Comparison of ENCODE assay signal across 21 cellular contexts in the genomic region with DNA sequence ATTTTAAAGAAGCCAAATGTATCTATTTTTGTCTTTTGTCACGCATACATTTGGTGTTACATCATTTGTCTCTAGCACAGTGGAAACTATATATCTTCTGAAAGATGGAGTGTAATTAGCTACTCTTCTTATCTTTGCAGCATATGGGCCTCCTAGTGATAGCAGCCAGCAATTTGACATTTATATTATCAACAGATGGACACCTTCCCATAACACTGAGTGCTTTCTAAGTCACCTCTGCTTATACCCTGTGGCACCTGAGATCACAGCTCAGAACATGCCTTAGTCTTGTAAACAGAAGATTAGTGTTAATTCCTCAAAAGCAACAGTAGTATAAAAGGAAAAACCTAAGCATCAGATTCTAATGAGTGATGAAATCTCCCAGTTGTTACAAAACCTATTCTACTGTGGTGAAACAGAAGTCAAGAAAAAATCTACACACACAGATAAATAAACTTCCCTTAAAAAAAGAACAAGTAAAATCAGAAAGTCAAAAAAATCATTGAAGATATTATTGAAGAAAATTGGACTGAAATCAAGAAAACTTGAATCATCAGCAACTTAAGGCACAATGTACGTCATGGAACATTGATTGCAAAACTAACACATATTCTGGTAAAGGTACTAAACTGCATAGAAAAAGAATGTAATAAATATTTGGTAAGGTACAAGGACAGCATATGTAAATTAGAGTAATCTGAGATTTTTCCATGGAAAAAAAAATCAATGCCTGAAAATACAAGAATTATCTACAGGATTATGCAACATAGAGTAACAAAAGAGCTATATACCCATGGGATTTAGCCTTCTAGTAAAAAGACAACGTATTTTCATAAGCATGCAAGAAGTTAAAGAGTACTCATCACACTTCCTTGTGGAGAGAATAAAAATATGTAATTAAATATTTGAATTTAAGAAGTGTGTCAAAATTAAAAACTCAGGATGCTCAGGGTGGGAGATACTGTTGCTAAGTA.
DNase-seq lines count a peak whose midpoint lies in the region; TF ChIP-seq lines count a peak whose summit lies in the region.
"Had no signal": no experiment of that assay in that cellular context is flagged by ENCODE, and none has a peak within 500 bp of the region (broad histone marks: within the 10 kb centered on the region; RNA-seq: fewer than 3 reads in every experiment).

No MANE protein-coding gene starts in this region.

- H2BK15ac ChIP-seq in H9 (ENCODE audit: low read depth, low read length) = no peak overlapping the region

- no peak overlapping the region for H3K18ac ChIP-seq in H9 (ENCODE audit: insufficient read length, low read depth, low read length)

- no peak overlapping the region for H3K56ac ChIP-seq in H9 (ENCODE audit: insufficient read length, low read depth, low read length)

- no peak overlapping the region for H4K91ac ChIP-seq in H9 (ENCODE audit: insufficient read length, low read depth, low read length)

- DNase-seq in NCI-H146 (lab: John Stamatoyannopoulos, UW) = peak; percentile 56
- DNase-seq in SKM-1 (lab: John Stamatoyannopoulos, UW; ENCODE audit: unreplicated experiment) = peak; percentile 7
- DNase-seq in fibroblast of gingiva (ENCODE audit: low read depth) = peak; percentile 93
- DNase-seq in renal cortical epithelial cell (ENCODE audit: low read depth) = peak; percentile 23
- no peak for DNase-seq in HCEC 1CT
- DNase-seq in H9 = no peak
- DNase-seq in pons (ENCODE audit: low spot score) = no peak
- DNase-seq: activated CD4-positive, alpha-beta memory T cell treated with anti-CD3 and anti-CD28 coated beads for 36 hours; activated T-cell treated with anti-CD3 and anti-CD28 coated beads, Interleukin-2, amount 50 U/mL, for 24 hours; GF-D8; heart left ventricle; HFFc6; immature natural killer cell; KG1; lower lobe of right lung; naive B cell; small intestine had no signal

- H4K8ac ChIP-seq in H9 (replicated peaks; ENCODE audit: insufficient read length, low read depth, low read length) = no peak overlapping the region

- no peaks in the 10 kb centered on the region for H3K4me1 ChIP-seq in H9 (ENCODE audit: insufficient read depth, low read length)
- H3K4me1 ChIP-seq: BLaER1 treated with 17β-estradiol and CSF1 and Interleukin-3, amounts not matched to agents 10 nM and 100 nM; heart left ventricle; lower lobe of right lung had no signal

- no peak overlapping the region for H3T11ph ChIP-seq in H9 (ENCODE audit: low read length)

- no peak for TF ChIP-seq CTCF in H9 (conservative IDR thresholded peaks at IDR 0.05)

- no CpG with 5 or more reads among the region's 3 CpGs for WGBS in H9 (ENCODE audit: extremely low coverage, insufficient read length, low lambda C conversion rate)

- H2BK20ac ChIP-seq in H9 (ENCODE audit: low read depth, low read length, poor library complexity, severe bottlenecking) = no peak overlapping the region

- no peak overlapping the region for H3K9ac ChIP-seq in H9 (ENCODE audit: extremely low read depth, insufficient read length, low read length)
- H3K9ac ChIP-seq: BLaER1 treated with 17β-estradiol and CSF1 and Interleukin-3, amounts not matched to agents 10 nM and 100 nM had no signal

- H4K5ac ChIP-seq in H9 (ENCODE audit: insufficient read length, low read depth, low read length) = no peak overlapping the region

- no peak overlapping the region for H3K27ac ChIP-seq in H9 (ENCODE audit: insufficient read length, low read depth, low read length)
- H3K27ac ChIP-seq: BLaER1 treated with 17β-estradiol and CSF1 and Interleukin-3, amounts not matched to agents 10 nM and 100 nM; heart left ventricle; lower lobe of right lung; VCaP had no signal

- no peak overlapping the region for H2BK5ac ChIP-seq in H9 (ENCODE audit: insufficient read length, low read length)

- no peaks in the 10 kb centered on the region for H3K9me3 ChIP-seq in H9 (ENCODE audit: control insufficient read depth, low read depth, low read length)
- H3K9me3 ChIP-seq: BLaER1 treated with 17β-estradiol and CSF1 and Interleukin-3, amounts not matched to agents 10 nM and 100 nM; lower lobe of right lung had no signal

- no peaks in the 10 kb centered on the region for H4K20me1 ChIP-seq in H9 (ENCODE audit: control insufficient read depth, insufficient read depth, insufficient read length)
- H4K20me1 ChIP-seq: BLaER1 treated with 17β-estradiol and CSF1 and Interleukin-3, amounts not matched to agents 10 nM and 100 nM had no signal

- H3K9me3 Mint-ChIP-seq in H9 = peaks cover 2 to 3% of the 10 kb centered on the region in 2 experiments; a peak in 2 of 5 replicates
- H3K9me3 Mint-ChIP-seq: activated CD4-positive, alpha-beta memory T cell treated with anti-CD3 and anti-CD28 coated beads for 36 hours; activated T-cell treated with anti-CD3 and anti-CD28 coated beads, Interleukin-2, amount 50 U/mL, for 24 hours; dendritic cell treated with granulocyte-macrophage colony-stimulating factor and Interleukin-4, amounts not matched to agents 40 ng/mL and 50 ng/mL, for 4 days; HFFc6 had no signal

- H3K79me2 ChIP-seq in H9 (ENCODE audit: insufficient read depth, low read length) = no peaks in the 10 kb centered on the region

- H3K4me1 Mint-ChIP-seq in H9 = peaks cover 5 to 7% of the 10 kb centered on the region in 2 experiments
- H3K4me1 Mint-ChIP-seq: activated naive CD4-positive, alpha-beta T cell treated with anti-CD3 and anti-CD28 coated beads, Interleukin-2, amount 50 U/mL, for 24 hours; immature natural killer cell; naive B cell had no signal

- no peaks in the 10 kb centered on the region for H3K27me3 ChIP-seq in H9 (ENCODE audit: insufficient read depth, low read length)
- H3K27me3 ChIP-seq: BLaER1 treated with 17β-estradiol and CSF1 and Interleukin-3, amounts not matched to agents 10 nM and 100 nM; heart left ventricle had no signal

- no peaks in the 10 kb centered on the region for H3K27me3 Mint-ChIP-seq in H9 (ENCODE audit: low read depth)
- H3K27me3 Mint-ChIP-seq: activated CD4-positive, alpha-beta memory T cell treated with anti-CD3 and anti-CD28 coated beads for 36 hours; activated naive CD4-positive, alpha-beta T cell treated with anti-CD3 and anti-CD28 coated beads, Interleukin-2, amount 50 U/mL, for 24 hours; activated T-cell treated with anti-CD3 and anti-CD28 coated beads, Interleukin-2, amount 50 U/mL, for 24 hours; dendritic cell treated with granulocyte-macrophage colony-stimulating factor and Interleukin-4, amounts not matched to agents 40 ng/mL and 50 ng/mL, for 4 days; naive B cell had no signal

- H3K36me3 Mint-ChIP-seq in H9 (ENCODE audit: insufficient read depth in 1 of 3, low read depth in 3 of 3) = peaks cover 4 to 17% (median 5%) of the 10 kb centered on the region in 3 experiments; a peak in 4 of 7 replicates
- H3K36me3 Mint-ChIP-seq: activated CD4-positive, alpha-beta memory T cell treated with anti-CD3 and anti-CD28 coated beads for 36 hours; activated naive CD4-positive, alpha-beta T cell treated with anti-CD3 and anti-CD28 coated beads, Interleukin-2, amount 50 U/mL, for 24 hours; naive B cell had no signal

- H2BK12ac ChIP-seq in H9 (ENCODE audit: insufficient read length, low read depth, low read length) = no peak overlapping the region

- H2BK120ac ChIP-seq in H9 (ENCODE audit: low read depth, low read length, poor library complexity, severe bottlenecking) = no peak overlapping the region

- no peak overlapping the region for H3K4ac ChIP-seq in H9 (ENCODE audit: low read depth, low read length)

- no peak overlapping the region for H3K23ac ChIP-seq in H9 (ENCODE audit: insufficient read length, low read depth, low read length)

- H3K4me2 ChIP-seq in H9 (ENCODE audit: insufficient read depth, insufficient read length, low read length) = no peak overlapping the region
- H3K4me2 ChIP-seq: BLaER1 treated with 17β-estradiol and CSF1 and Interleukin-3, amounts not matched to agents 10 nM and 100 nM had no signal

- H3K79me1 ChIP-seq in H9 (ENCODE audit: insufficient read depth, low read depth, low read length, poor library complexity, severe bottlenecking) = no peaks in the 10 kb centered on the region

- no peaks in the 10 kb centered on the region for H3K23me2 ChIP-seq in H9 (ENCODE audit: insufficient read length, low read depth, low read length, poor library complexity, severe bottlenecking)

- no peak overlapping the region for H3K14ac ChIP-seq in H9 (ENCODE audit: insufficient read depth, low read length)

- peak overlapping the region in 1 of 3 experiments; percentile 59; a peak in 1 of 7 replicates for H3K27ac Mint-ChIP-seq in H9
- H3K27ac Mint-ChIP-seq: activated CD4-positive, alpha-beta memory T cell treated with anti-CD3 and anti-CD28 coated beads for 36 hours; activated naive CD4-positive, alpha-beta T cell treated with anti-CD3 and anti-CD28 coated beads, Interleukin-2, amount 50 U/mL, for 24 hours; activated T-cell treated with anti-CD3 and anti-CD28 coated beads, Interleukin-2, amount 50 U/mL, for 24 hours; dendritic cell treated with granulocyte-macrophage colony-stimulating factor and Interleukin-4, amounts not matched to agents 40 ng/mL and 50 ng/mL, for 4 days; HFFc6; immature natural killer cell; naive B cell had no signal

- H2AK5ac ChIP-seq in H9 (ENCODE audit: insufficient read length, low read length) = no peak overlapping the region

- H3K4me3 Mint-ChIP-seq in H9 = no peak overlapping the region
- H3K4me3 Mint-ChIP-seq: activated CD4-positive, alpha-beta memory T cell treated with anti-CD3 and anti-CD28 coated beads for 36 hours; activated naive CD4-positive, alpha-beta T cell treated with anti-CD3 and anti-CD28 coated beads, Interleukin-2, amount 50 U/mL, for 24 hours; activated T-cell treated with anti-CD3 and anti-CD28 coated beads, Interleukin-2, amount 50 U/mL, for 24 hours; dendritic cell treated with granulocyte-macrophage colony-stimulating factor and Interleukin-4, amounts not matched to agents 40 ng/mL and 50 ng/mL, for 4 days; HFFc6; immature natural killer cell; naive B cell had no signal

- H2AFZ ChIP-seq in H9 (ENCODE audit: low read length) = no peak overlapping the region

Comparison
In these comparisons a context has a peak if more than half of its experiments do, and no peak if none do; other contexts are left out.
1. DNase-seq: peak in NCI-H146 (single experiment), SKM-1 (single experiment), fibroblast of gingiva (single experiment) and renal cortical epithelial cell (single experiment); none in HCEC 1CT (single experiment), H9 (single experiment) and pons (single experiment).